ENCODE assay signal across 8 cellular contexts in genomic region chr11:6234314-6235031, GRCh38. TPM values are rescaled to one million over a fixed set of nuclear protein-coding genes. Genes with fewer than 3 reads are reported as not detected.
DNase-seq lines count a peak whose midpoint lies in the region; ATAC-seq and TF ChIP-seq lines count a peak whose summit lies in the region.

Gene FHIP1B, minus strand, starts transcription at chr11:6234636. Its CDS starts 10,120 bp downstream, at chr11:6224516.

- H3K27me3 ChIP-seq in NT2/D1 (ENCODE audit: insufficient read depth, insufficient read length), result no peaks in the 10 kb centered on the region
- H3K27me3 ChIP-seq in endodermal cell (ENCODE audit: control insufficient read depth, insufficient read depth, low read length, poor library complexity, severe bottlenecking), result no peaks in the 10 kb centered on the region
- no peaks in the 10 kb centered on the region for H3K27me3 ChIP-seq in mesendoderm (ENCODE audit: insufficient read depth, low read length, poor library complexity)

- H3K27ac ChIP-seq in endodermal cell (ENCODE audit: low read depth, low read length), result no peak within 1 kb of the TSS
- peak within 1 kb of the TSS; percentile 62 for H3K27ac ChIP-seq in mesendoderm (ENCODE audit: low read depth, low read length)

- H3K9me3 ChIP-seq in NT2/D1 (ENCODE audit: insufficient read depth, low read length), result no peaks in the 10 kb centered on the region
- no peaks in the 10 kb centered on the region for H3K9me3 ChIP-seq in endodermal cell (ENCODE audit: control insufficient read depth, low read length)

- H3K4me2 ChIP-seq in mesendoderm (ENCODE audit: low read length), result peak within 1 kb of the TSS; percentile 59

- no peak within 1 kb of the TSS for H2BK15ac ChIP-seq in mesendoderm (replicated peaks; ENCODE audit: low read depth)

- H2AK5ac ChIP-seq in mesendoderm (ENCODE audit: low read length), result no peak within 1 kb of the TSS

- peak within 1 kb of the TSS; percentile 38 for H3K4ac ChIP-seq in mesendoderm (ENCODE audit: low read depth, low read length)

- H3K36me3 ChIP-seq in NT2/D1 (ENCODE audit: insufficient read depth, insufficient read length, low read length) (peaks cover 5% of the 10 kb centered on the region), endodermal cell (ENCODE audit: control insufficient read depth, insufficient read depth, low read length) (peaks cover 9% of the 10 kb centered on the region), mesendoderm (ENCODE audit: control insufficient read depth, insufficient read depth, low read length) (no peaks in the 10 kb centered on the region)

- H3K4me1 ChIP-seq in NT2/D1 (ENCODE audit: insufficient read depth, insufficient read length) (peaks cover 4% of the 10 kb centered on the region), endodermal cell (ENCODE audit: control insufficient read depth, insufficient read depth, low read length) (peaks cover 9% of the 10 kb centered on the region), mesendoderm (ENCODE audit: control insufficient read depth, low read depth, low read length) (peaks cover 16% of the 10 kb centered on the region)

- H4K8ac ChIP-seq in mesendoderm (ENCODE audit: low read depth, low read length), result no peak within 1 kb of the TSS

- H3K18ac ChIP-seq in mesendoderm (ENCODE audit: low read length), result peak within 1 kb of the TSS; percentile 51

- H4K5ac ChIP-seq in mesendoderm (ENCODE audit: low read length), result no peak within 1 kb of the TSS

- peak within 1 kb of the TSS; percentile 96 for H3K4me3 Mint-ChIP-seq in endodermal cell

- TF ChIP-seq CTCF in endodermal cell (conservative IDR thresholded peaks at IDR 0.05), result no peak

- 0% methylated on average over 28 to 59 of the region's 59 CpGs for WGBS in endodermal cell (ENCODE audit: insufficient coverage in 1 of 2, insufficient read length in 1 of 2), 2 experiments
- no CpG with 5 or more reads among the region's 59 CpGs for WGBS in mesendoderm (ENCODE audit: extremely low coverage, insufficient coverage, low lambda C conversion rate)

- peaks cover 17% of the 10 kb centered on the region for H3K79me1 ChIP-seq in mesendoderm (ENCODE audit: low read length)

- H3K56ac ChIP-seq in mesendoderm (ENCODE audit: low read length), result peak within 1 kb of the TSS; percentile 97

- peaks cover 29% of the 10 kb centered on the region for H3K4me1 Mint-ChIP-seq in endodermal cell

- no peaks in the 10 kb centered on the region for H3K27me3 Mint-ChIP-seq in endodermal cell (ENCODE audit: insufficient read depth)

- no peaks in the 10 kb centered on the region for H3K9me3 Mint-ChIP-seq in endodermal cell

- no peak within 1 kb of the TSS for H2BK120ac ChIP-seq in mesendoderm (ENCODE audit: low read depth, low read length)

- peak within 1 kb of the TSS; percentile 55 for H2BK5ac ChIP-seq in mesendoderm (ENCODE audit: low read length)

- peaks cover under 1% of the 10 kb centered on the region for H3K36me3 Mint-ChIP-seq in endodermal cell (ENCODE audit: low read depth)

- H3K27ac Mint-ChIP-seq in endodermal cell, result peak within 1 kb of the TSS; percentile 97

- H3K79me2 ChIP-seq in mesendoderm (ENCODE audit: control insufficient read depth, insufficient read depth, low read length), result peaks cover 13% of the 10 kb centered on the region

- peak within 1 kb of the TSS; percentile 96 for H3K9ac ChIP-seq in NT2/D1 (ENCODE audit: insufficient read length, low read depth)
- peak within 1 kb of the TSS; percentile 71 for H3K9ac ChIP-seq in endodermal cell (ENCODE audit: extremely low read depth, low read length, poor library complexity, severe bottlenecking)
- H3K9ac ChIP-seq in mesendoderm (ENCODE audit: low read length), result peak within 1 kb of the TSS; percentile 91

- H3K23ac ChIP-seq in mesendoderm (ENCODE audit: low read length), result no peak within 1 kb of the TSS

- peak; percentile 93 for ATAC-seq in GM21381 (IDR thresholded peaks at IDR 0.05; ENCODE audit: unreplicated experiment)

- DNase-seq in COLO829 (ENCODE audit: low spot score) (peak; percentile 96), HUDEP-2 (lab: John Stamatoyannopoulos, UW; ENCODE audit: unreplicated experiment in 76 of 76) (peak; percentile 42 to 100 (median 99)), NT2/D1 (ENCODE audit: low read depth, low spot score) (peak; percentile 100), endodermal cell (peak; percentile 100), mesendoderm (peak; percentile 100)
- DNase-seq in activated CD8-positive, alpha-beta memory T cell treated with anti-CD3 and anti-CD28 coated beads, Interleukin-2, amount 50 U/mL, for 1 hour (ENCODE audit: extremely low read depth), result peak; percentile 98
- peak; percentile 96 for DNase-seq in stimulated activated CD8-positive, alpha-beta memory T cell treated with anti-CD3 and anti-CD28 coated beads, Interleukin-15, amount 100 ng/mL, for 24 hours (ENCODE audit: low read depth)

- H3K4me3 ChIP-seq in NT2/D1 (ENCODE audit: insufficient read length, low read depth) (peak within 1 kb of the TSS; percentile 94), endodermal cell (ENCODE audit: low read length) (peak within 1 kb of the TSS; percentile 94), mesendoderm (ENCODE audit: low read length) (peak within 1 kb of the TSS; percentile 98)

RNA-seq across cellular contexts. Expression of gene FHIP1B, which starts in this region (rescaled TPM):
- 10 to 100 TPM; 45.3 to 50.6 TPM for total RNA-seq in endodermal cell
- 27.8 TPM for polyA plus RNA-seq in endodermal cell (2013, experiment 1 of 2)
- 22.6 TPM for polyA plus RNA-seq in endodermal cell (2013, experiment 2 of 2)
- polyA plus RNA-seq in mesendoderm (2013, experiment 1 of 2), result 16.1 TPM
- polyA plus RNA-seq in mesendoderm (2013, experiment 2 of 2), result 13.9 TPM
